8 cellular contexts compared by ENCODE assay signal in genomic region chr11:5689551-5689983, GRCh38. TPM values are rescaled to one million over a fixed set of nuclear protein-coding genes. Genes with fewer than 3 reads are reported as not detected.
A peak's percentile ranks its signal among the peaks of the same experiment; 100 is the strongest.
DNase-seq lines count a peak whose midpoint lies in the region; ATAC-seq and TF ChIP-seq lines count a peak whose summit lies in the region.

Gene TRIM22 (plus strand): TSS chr11:5689790. CDS start chr11:5696233, 6,443 bp downstream.

- CTCF ChIA-PET in OCI-LY7 (lab: Charles Lee; ENCODE audit: unreplicated experiment): no interaction called here

- DNase-seq in OCI-LY7 (ENCODE audit: low spot score) (peak; percentile 86), foreskin melanocyte (peak; percentile 30), omental fat pad (ENCODE audit: low spot score) (no peak), NCI-H345 (lab: John Stamatoyannopoulos, UW) (no peak)
- DNase-seq in activated gamma-delta T cell treated with anti-CD3 and anti-CD28 coated beads, Interleukin-2, amount 50 U/mL, for 16 hours (ENCODE audit: low read depth): peak; percentile 28

- H3K9me2 ChIP-seq in OCI-LY7 (ENCODE audit: insufficient read depth, low read length): no peaks in the 10 kb centered on the region

- H2AFZ ChIP-seq in OCI-LY7 (ENCODE audit: low read length): peak within 1 kb of the TSS; percentile 73

- H3K36me3 ChIP-seq in OCI-LY7 (ENCODE audit: insufficient read depth, low read length) (peaks cover 3% of the 10 kb centered on the region; the same call in 1 of the 2 replicates), urinary bladder (ENCODE audit: insufficient read depth) (no peaks in the 10 kb centered on the region)

- no TSS peak for BruUV-seq in OCI-LY7 (replicated peaks; lab: Mats Ljungman, UMichigan)

- H3K27ac ChIP-seq in OCI-LY7 (ENCODE audit: low read depth, low read length, poor library complexity, severe bottlenecking): peak within 1 kb of the TSS; percentile 89
- peak within 1 kb of the TSS; percentile 87 for H3K27ac ChIP-seq in urinary bladder (ENCODE audit: low read depth)

- TF ChIP-seq CTCF in OCI-LY7 (conservative IDR thresholded peaks at IDR 0.05; ENCODE audit: low read length) (no peak), omental fat pad (IDR thresholded peaks at IDR 0.05) (no peak)

- peaks cover 26% of the 10 kb centered on the region; the same call in 1 of the 2 replicates for H3K79me2 ChIP-seq in OCI-LY7 (ENCODE audit: insufficient read depth, low read depth, low read length)

- intact Hi-C loops in OCI-LY7 (cut with micrococcal nuclease; ENCODE audit: unreplicated experiment): loop anchor here (10.0 kb wide), 1 partner anchor 545 kb away; the partner anchor contains the start of genes CNGA4 and FHIP1B

- peak; percentile 58 for TF ChIP-seq POLR2A in GM15510 (IDR thresholded peaks at IDR 0.05; ENCODE audit: borderline replicate concordance, extremely low read depth, insufficient read length)

- H3K4me2 ChIP-seq in OCI-LY7 (ENCODE audit: low read length): peak within 1 kb of the TSS; percentile 85

- H3K4me3 ChIP-seq in OCI-LY7 (ENCODE audit: low read depth, low read length, poor library complexity, severe bottlenecking) (peak within 1 kb of the TSS; percentile 72), urinary bladder (ENCODE audit: low read depth, low read length) (peak within 1 kb of the TSS; percentile 54)

- POLR2A ChIA-PET in OCI-LY7 (lab: Charles Lee): interaction anchor here (0.6 to 4.9 kb wide), 7 partner anchors 11 to 1747 kb away, joined by 3 to 26 read pairs (median 6); partner anchors contain the start of gene TRIM34

- no peaks in the 10 kb centered on the region for H4K20me1 ChIP-seq in OCI-LY7 (ENCODE audit: insufficient read depth, low read length)

- ATAC-seq in HG02678 (IDR thresholded peaks at IDR 0.05; ENCODE audit: unreplicated experiment) (peak; percentile 69), omental fat pad (ENCODE audit: low FRiP score) (peak; percentile 55)

- H3K4me1 ChIP-seq in OCI-LY7 (ENCODE audit: insufficient read depth, low read length, poor library complexity, severe bottlenecking): peaks cover 23% of the 10 kb centered on the region
- H3K4me1 ChIP-seq in urinary bladder (ENCODE audit: insufficient read depth): no peaks in the 10 kb centered on the region

- 15% methylated on average over 2 of the region's 2 CpGs for WGBS in urinary bladder

- H3K9me3 ChIP-seq in OCI-LY7 (ENCODE audit: low read length): no peaks in the 10 kb centered on the region

RNA-seq across cellular contexts. Expression of gene TRIM22, which starts in this region (rescaled TPM):
- total RNA-seq in OCI-LY7 (2014; rRNA removed; shearing (Covaris generic)): 28.5 and 42.7 TPM in 2 replicates
- 41.6 and 49.7 TPM in 2 replicates for total RNA-seq in OCI-LY7 (2022)
- 100 to 1,000 TPM in 1 of 4 donors, 10 to 100 TPM in 3; 22.3 to 163 (median 55.7) TPM for total RNA-seq in omental fat pad
- total RNA-seq in urinary bladder: 49.1 TPM
- polyA plus RNA-seq in urinary bladder: 33.3 TPM

Comparison
In these comparisons a context has a peak if more than half of its experiments do, and no peak if none do; other contexts are left out.
1. DNase-seq: peak in OCI-LY7 (single experiment), activated gamma-delta T cell treated with anti-CD3 and anti-CD28 coated beads, Interleukin-2, amount 50 U/mL, for 16 hours (single experiment) and foreskin melanocyte (single experiment); none in omental fat pad (single experiment) and NCI-H345 (single experiment).